8 cellular contexts compared by ENCODE assay signal in the genomic region with DNA sequence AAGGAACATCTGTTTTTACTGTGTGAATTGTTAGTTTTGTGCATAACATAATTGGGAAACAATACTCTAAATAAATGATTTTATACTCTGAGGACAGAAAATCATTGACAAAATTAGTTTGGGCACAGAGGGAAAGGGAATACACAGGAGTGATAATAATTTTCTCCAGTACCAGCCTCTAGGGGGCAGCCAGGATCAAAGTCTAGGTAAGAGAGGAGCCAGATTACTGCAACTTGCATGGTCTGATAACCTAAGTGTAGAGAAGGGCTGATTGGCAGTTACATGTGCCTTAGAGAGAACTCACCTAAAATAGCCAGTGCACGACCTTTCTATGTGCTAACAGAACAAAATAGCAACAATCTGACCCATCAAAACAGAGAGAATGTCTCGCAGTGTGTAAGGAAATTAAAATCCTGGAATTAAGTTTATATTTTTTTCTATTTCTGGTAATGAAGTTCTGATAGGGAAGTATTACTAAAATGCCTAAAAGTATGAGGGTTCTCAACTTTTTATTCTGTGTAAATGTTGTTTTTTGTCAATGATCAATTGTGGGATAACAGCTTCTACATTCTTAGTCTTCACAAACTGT.
A peak's percentile ranks its signal among the peaks of the same experiment; 100 is the strongest.
DNase-seq lines count a peak whose midpoint lies in the region; ATAC-seq, FAIRE-seq and TF ChIP-seq lines count a peak whose summit lies in the region.

No MANE protein-coding gene starts in this region.

- H3K9me3 ChIP-seq in Karpas-422 (ENCODE audit: low read length) (no peaks in the 10 kb centered on the region), body of pancreas (no peaks in the 10 kb centered on the region), keratinocyte (ENCODE audit: control insufficient read depth, low read depth, low read length) (no peaks in the 10 kb centered on the region)

- H3K79me2 ChIP-seq in Karpas-422 (ENCODE audit: low read length) (no peaks in the 10 kb centered on the region), keratinocyte (ENCODE audit: control insufficient read depth, insufficient read depth, low read length) (no peaks in the 10 kb centered on the region)

- no peak for TF ChIP-seq POLR2A in body of pancreas (IDR thresholded peaks at IDR 0.05)

- H4K20me1 ChIP-seq in Karpas-422 (ENCODE audit: insufficient read depth, low read depth, low read length) = no peaks in the 10 kb centered on the region
- H4K20me1 ChIP-seq in keratinocyte (ENCODE audit: control insufficient read depth, extremely low read depth, insufficient read depth, low read length) = no peaks in the 10 kb centered on the region

- H2AFZ ChIP-seq in Karpas-422 (ENCODE audit: low read length) = no peak overlapping the region
- no peak overlapping the region for H2AFZ ChIP-seq in keratinocyte (ENCODE audit: control insufficient read depth, low read length)

- TF ChIP-seq CTCF in body of pancreas (IDR thresholded peaks at IDR 0.05) (peak in 6 of 7 experiments; percentile 46 to 57 (median 50)), keratinocyte (optimal IDR thresholded peaks at IDR 0.05 in 1 of 3, IDR thresholded peaks at IDR 0.05 in 1 of 3, conservative IDR thresholded peaks at IDR 0.05 in 1 of 3; ENCODE audit: extremely low read depth in 1 of 3, insufficient read depth in 2 of 3, low read length in 3 of 3) (peak; percentile 64 to 67 (median 65))

- no peaks in the 10 kb centered on the region for H3K36me3 ChIP-seq in Karpas-422 (ENCODE audit: insufficient read depth, low read length)
- H3K36me3 ChIP-seq in body of pancreas (replicated peaks in 1 of 2; ENCODE audit: insufficient read depth in 1 of 2, low read depth in 2 of 2) = peaks cover 0 to 3% of the 10 kb centered on the region in 2 donors
- H3K36me3 ChIP-seq in keratinocyte (ENCODE audit: control insufficient read depth in 2 of 2, extremely low read depth in 1 of 2, insufficient read depth in 2 of 2, low read length in 2 of 2) = no peaks in the 10 kb centered on the region

- intact Hi-C loops in body of pancreas (cut with DNase I) = no loop called here

- dilution Hi-C loops in keratinocyte (cut with MboI; ENCODE audit: extremely low pct_ligation_motif_present, low sequenced_read_pairs) = no loop called here

- H3K27me3 ChIP-seq in Karpas-422 (ENCODE audit: low read length) (no peaks in the 10 kb centered on the region), body of pancreas (no peaks in the 10 kb centered on the region), keratinocyte (ENCODE audit: control insufficient read depth, extremely low read depth, insufficient read depth, low read length) (no peaks in the 10 kb centered on the region)

- H3K9ac ChIP-seq in Karpas-422 (ENCODE audit: low read length) (no peak overlapping the region), keratinocyte (ENCODE audit: control insufficient read depth, extremely low read depth, insufficient read depth, low read length) (no peak overlapping the region)

- DNase-seq in COLO668 (lab: John Stamatoyannopoulos, UW; ENCODE audit: unreplicated experiment) (peak; percentile 31), Karpas-422 (peak; percentile 80), body of pancreas (peak; percentile 45 to 60 (median 54)), keratinocyte (ENCODE audit: low read depth, low spot score) (no peak), T1000 (lab: John Stamatoyannopoulos, UW) (no peak)
- DNase-seq in stimulated activated CD4-positive, alpha-beta T cell treated with anti-CD3 and anti-CD28 coated beads, Interleukin-4, amount 100 ng/mL, for 48 hours (ENCODE audit: low read depth in 2 of 2) = peak; percentile 13 to 43

- H3K4me3 ChIP-seq in Karpas-422 (ENCODE audit: low read length) (no peak overlapping the region), body of pancreas (no peak overlapping the region), keratinocyte (ENCODE audit: control insufficient read depth in 2 of 3, extremely low read depth in 1 of 3, insufficient read depth in 2 of 3, low read depth in 1 of 3, low read length in 3 of 3) (no peak overlapping the region)

- H3K4me2 ChIP-seq in Karpas-422 (ENCODE audit: low read depth, low read length, poor library complexity, severe bottlenecking) = no peak overlapping the region
- H3K4me2 ChIP-seq in keratinocyte (ENCODE audit: control insufficient read depth, extremely low read depth, insufficient read depth, low read depth, low read length) = no peak overlapping the region

- H3K9me1 ChIP-seq in keratinocyte (ENCODE audit: control insufficient read depth, extremely low read depth, insufficient read depth, low read length) = no peaks in the 10 kb centered on the region

- 56 to 62% methylated on average over 2 of the region's 2 CpGs for WGBS in body of pancreas, 2 donors

- H3K27ac ChIP-seq in Karpas-422 (ENCODE audit: low read length) (no peak overlapping the region), body of pancreas (no peak overlapping the region), keratinocyte (ENCODE audit: control insufficient read depth, insufficient read depth, low read length) (no peak overlapping the region)

- H3K4me1 ChIP-seq in Karpas-422 (ENCODE audit: low read length) (peaks cover 4% of the 10 kb centered on the region), body of pancreas (no peaks in the 10 kb centered on the region), keratinocyte (ENCODE audit: control insufficient read depth, extremely low read depth, insufficient read depth, low read length) (no peaks in the 10 kb centered on the region)

- FAIRE-seq in keratinocyte (lab: Jason Lieb, UNC) = peak; percentile 44

- ATAC-seq in GM19035 (IDR thresholded peaks at IDR 0.05; ENCODE audit: unreplicated experiment) (peak; percentile 70), SK-N-SH treated with all-trans-retinoic acid at 6 μM for 48 hours (peak; percentile 98), body of pancreas (peak; percentile 56)

- no peaks in the 10 kb centered on the region for H3K9me2 ChIP-seq in Karpas-422 (replicated peaks; ENCODE audit: insufficient read depth, low read length)

TF ChIP-seq in SK-N-SH treated with all-trans-retinoic acid at 6 μM for 48 hours, 23 proteins besides CTCF, POLR2A, EP300 and RAD21:
- TF ChIP-seq SNAI2 (CRISPR knock-in tag; IDR thresholded peaks at IDR 0.05) (no peak), PPARA (CRISPR knock-in tag; IDR thresholded peaks at IDR 0.05; ENCODE audit: borderline replicate concordance) (no peak), BACH2 (CRISPR knock-in tag; IDR thresholded peaks at IDR 0.05; ENCODE audit: borderline replicate concordance) (no peak), ZFP3 (CRISPR knock-in tag; IDR thresholded peaks at IDR 0.05) (no peak), ESRRG (CRISPR knock-in tag; IDR thresholded peaks at IDR 0.05) (no peak), TOX (CRISPR knock-in tag; IDR thresholded peaks at IDR 0.05; ENCODE audit: borderline replicate concordance) (no peak), RARB (CRISPR knock-in tag; IDR thresholded peaks at IDR 0.05) (no peak), ZC3H10 (CRISPR knock-in tag; IDR thresholded peaks at IDR 0.05) (no peak), ZNF8 (CRISPR knock-in tag; IDR thresholded peaks at IDR 0.05) (no peak)
- TF ChIP-seq, protein P1, sequence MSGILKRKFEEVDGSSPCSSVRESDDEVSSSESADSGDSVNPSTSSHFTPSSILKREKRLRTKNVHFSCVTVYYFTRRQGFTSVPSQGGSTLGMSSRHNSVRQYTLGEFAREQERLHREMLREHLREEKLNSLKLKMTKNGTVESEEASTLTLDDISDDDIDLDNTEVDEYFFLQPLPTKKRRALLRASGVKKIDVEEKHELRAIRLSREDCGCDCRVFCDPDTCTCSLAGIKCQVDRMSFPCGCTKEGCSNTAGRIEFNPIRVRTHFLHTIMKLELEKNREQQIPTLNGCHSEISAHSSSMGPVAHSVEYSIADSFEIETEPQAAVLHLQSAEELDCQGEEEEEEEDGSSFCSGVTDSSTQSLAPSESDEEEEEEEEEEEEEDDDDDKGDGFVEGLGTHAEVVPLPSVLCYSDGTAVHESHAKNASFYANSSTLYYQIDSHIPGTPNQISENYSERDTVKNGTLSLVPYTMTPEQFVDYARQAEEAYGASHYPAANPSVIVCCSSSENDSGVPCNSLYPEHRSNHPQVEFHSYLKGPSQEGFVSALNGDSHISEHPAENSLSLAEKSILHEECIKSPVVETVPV (CRISPR knock-in tag; IDR thresholded peaks at IDR 0.05) = no peak
- TF ChIP-seq, protein P2, sequence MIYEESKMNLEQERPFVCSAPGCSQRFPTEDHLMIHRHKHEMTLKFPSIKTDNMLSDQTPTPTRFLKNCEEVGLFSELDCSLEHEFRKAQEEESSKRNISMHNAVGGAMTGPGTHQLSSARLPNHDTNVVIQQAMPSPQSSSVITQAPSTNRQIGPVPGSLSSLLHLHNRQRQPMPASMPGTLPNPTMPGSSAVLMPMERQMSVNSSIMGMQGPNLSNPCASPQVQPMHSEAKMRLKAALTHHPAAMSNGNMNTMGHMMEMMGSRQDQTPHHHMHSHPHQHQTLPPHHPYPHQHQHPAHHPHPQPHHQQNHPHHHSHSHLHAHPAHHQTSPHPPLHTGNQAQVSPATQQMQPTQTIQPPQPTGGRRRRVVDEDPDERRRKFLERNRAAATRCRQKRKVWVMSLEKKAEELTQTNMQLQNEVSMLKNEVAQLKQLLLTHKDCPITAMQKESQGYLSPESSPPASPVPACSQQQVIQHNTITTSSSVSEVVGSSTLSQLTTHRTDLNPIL (CRISPR knock-in tag; IDR thresholded peaks at IDR 0.05; ENCODE audit: low read depth) = no peak
- TF ChIP-seq, protein P3, sequence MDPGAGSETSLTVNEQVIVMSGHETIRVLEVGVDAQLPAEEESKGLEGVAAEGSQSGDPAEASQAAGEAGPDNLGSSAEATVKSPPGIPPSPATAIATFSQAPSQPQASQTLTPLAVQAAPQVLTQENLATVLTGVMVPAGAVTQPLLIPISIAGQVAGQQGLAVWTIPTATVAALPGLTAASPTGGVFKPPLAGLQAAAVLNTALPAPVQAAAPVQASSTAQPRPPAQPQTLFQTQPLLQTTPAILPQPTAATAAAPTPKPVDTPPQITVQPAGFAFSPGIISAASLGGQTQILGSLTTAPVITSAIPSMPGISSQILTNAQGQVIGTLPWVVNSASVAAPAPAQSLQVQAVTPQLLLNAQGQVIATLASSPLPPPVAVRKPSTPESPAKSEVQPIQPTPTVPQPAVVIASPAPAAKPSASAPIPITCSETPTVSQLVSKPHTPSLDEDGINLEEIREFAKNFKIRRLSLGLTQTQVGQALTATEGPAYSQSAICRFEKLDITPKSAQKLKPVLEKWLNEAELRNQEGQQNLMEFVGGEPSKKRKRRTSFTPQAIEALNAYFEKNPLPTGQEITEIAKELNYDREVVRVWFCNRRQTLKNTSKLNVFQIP (CRISPR knock-in tag; IDR thresholded peaks at IDR 0.05; ENCODE audit: borderline replicate concordance, low read depth) = no peak

Comparison
In these comparisons a context has a peak if more than half of its experiments do, and no peak if none do; other contexts are left out.
1. DNase-seq: peak in COLO668 (single experiment), Karpas-422 (single experiment), body of pancreas (4 of 4) and stimulated activated CD4-positive, alpha-beta T cell treated with anti-CD3 and anti-CD28 coated beads, Interleukin-4, amount 100 ng/mL, for 48 hours (2 of 2); none in keratinocyte (single experiment) and T1000 (single experiment).
2. Peak in every context shown above with its lines, with median percentiles within 50 percentile points of each other: ATAC-seq.